Comparison of ENCODE assay signal across 9 cellular contexts in genomic region chr17:76544123-76544915, GRCh38. TPM values are rescaled to one million over a fixed set of nuclear protein-coding genes. Genes with fewer than 3 reads are reported as not detected.
DNase-seq lines count a peak whose midpoint lies in the region; ATAC-seq and TF ChIP-seq lines count a peak whose summit lies in the region.
"Had no signal": no experiment of that assay in that cellular context is flagged by ENCODE, and none has a peak within 500 bp of the region (broad histone marks: within the 10 kb centered on the region; RNA-seq: fewer than 3 reads in every experiment).

No MANE protein-coding gene starts in this region.

- peaks cover 31% of the 10 kb centered on the region for H3K4me1 ChIP-seq in right cardiac atrium (ENCODE audit: control insufficient read depth, insufficient read depth, low read length)

- intact Hi-C loops in right cardiac atrium (cut with DNase I) = no loop called here
- intact Hi-C loops in posterior vena cava (cut with DNase I) = no loop called here
- intact Hi-C loops in CD4-positive, alpha-beta T cell (cut with DNase I, micrococcal nuclease) = no loop called here

- CTCF ChIA-PET in CD4-positive, alpha-beta T cell (lab: Charles Lee) = interaction anchor here (2.5 kb wide), 1 partner anchor 21 kb away, joined by 6 read pairs; no protein-coding TSS in a partner anchor

- H3K27ac Mint-ChIP-seq in CD4-positive, alpha-beta T cell = no peak overlapping the region

- no peaks in the 10 kb centered on the region for H3K9me3 Mint-ChIP-seq in CD4-positive, alpha-beta T cell

- no peaks in the 10 kb centered on the region for H3K4me1 Mint-ChIP-seq in CD4-positive, alpha-beta T cell (ENCODE audit: low read depth)

- no peaks in the 10 kb centered on the region for H3K9me3 ChIP-seq in right cardiac atrium (ENCODE audit: control insufficient read depth, low read length)
- no peaks in the 10 kb centered on the region for H3K9me3 ChIP-seq in CD4-positive, alpha-beta T cell (ENCODE audit: control insufficient read depth, low read length)
- H3K9me3 ChIP-seq: psoas muscle had no signal

- H3K27ac ChIP-seq in right cardiac atrium (ENCODE audit: low read length) = peak overlapping the region; percentile 86
- H3K27ac ChIP-seq in CD4-positive, alpha-beta T cell (ENCODE audit: low read depth, low read length) = no peak overlapping the region
- H3K27ac ChIP-seq: psoas muscle had no signal

- TF ChIP-seq CTCF in CD4-positive, alpha-beta T cell (IDR thresholded peaks at IDR 0.05) = no peak

- in situ Hi-C loops in KBM-7 (cut with MboI; ENCODE audit: low pct_unique_long_range_greater_than_20kb, low sequenced_read_pairs) = no loop called here

- DNase-seq in KBM-7 (peak; percentile 22), amygdala (lab: John Stamatoyannopoulos, UW) (peak in 34 of 56 donors; percentile 43 to 83 (median 64)), right cardiac atrium (peak; percentile 64 to 88 (median 88)), posterior vena cava (ENCODE audit: low spot score) (peak; percentile 72), activated T-cell treated with anti-CD3 and anti-CD28 coated beads for 4 hours (no peak), mesenteric fat pad (ENCODE audit: low spot score) (no peak)
- DNase-seq in CD4-positive, alpha-beta T cell = no peak

- H3K27me3 Mint-ChIP-seq in CD4-positive, alpha-beta T cell = peaks cover 38% of the 10 kb centered on the region

- H3K27me3 ChIP-seq in right cardiac atrium (ENCODE audit: control insufficient read depth, insufficient read depth) = no peaks in the 10 kb centered on the region
- H3K27me3 ChIP-seq in CD4-positive, alpha-beta T cell (ENCODE audit: control insufficient read depth, insufficient read depth, low read length) = peaks cover 26% of the 10 kb centered on the region

- no peak overlapping the region for H3K4me3 Mint-ChIP-seq in CD4-positive, alpha-beta T cell

- H3K36me3 Mint-ChIP-seq in CD4-positive, alpha-beta T cell (ENCODE audit: low read depth) = no peaks in the 10 kb centered on the region

- WGBS in right cardiac atrium = 9% methylated on average over 26 of the region's 26 CpGs

- H3K4me3 ChIP-seq in right cardiac atrium (ENCODE audit: low read length) = no peak overlapping the region
- H3K4me3 ChIP-seq: psoas muscle had no signal

- POLR2A ChIA-PET in CD4-positive, alpha-beta T cell (lab: Charles Lee) = interaction anchor here (1.0 to 1.3 kb wide), 2 partner anchors 19 to 21 kb away, joined by 4 to 5 read pairs; no protein-coding TSS in a partner anchor

- ATAC-seq in right cardiac atrium (peak; percentile 44 to 49), GM21619 (IDR thresholded peaks at IDR 0.05; ENCODE audit: unreplicated experiment) (no peak)
- no peak for ATAC-seq in CD4-positive, alpha-beta T cell (ENCODE audit: poor library complexity)

RNA-seq across cellular contexts. Expression of gene PRCD, which starts 4.5 kb away (rescaled TPM):
- 10 to 100 TPM in 3 of 4 donors, 1 to 10 TPM in 1; 6.1 to 11.6 (median 10.9) TPM for total RNA-seq in right cardiac atrium
- 9.8 TPM for polyA plus RNA-seq in right cardiac atrium
- total RNA-seq in posterior vena cava = 1 to 10 TPM; 1.6 to 4.7 TPM
- total RNA-seq in CD4-positive, alpha-beta T cell = not detected
- 5.4 TPM for total RNA-seq in mesenteric fat pad

RNA-seq across cellular contexts. Expression of gene CYGB, which starts 6.8 kb away (rescaled TPM):
- total RNA-seq in right cardiac atrium = 10 to 100 TPM; 46.6 to 83.9 (median 67.3) TPM
- 58.7 TPM for polyA plus RNA-seq in right cardiac atrium
- 10 to 100 TPM; 16.3 to 24.5 TPM for total RNA-seq in posterior vena cava
- not detected for total RNA-seq in CD4-positive, alpha-beta T cell
- 55.6 TPM for total RNA-seq in mesenteric fat pad

RNA-seq across cellular contexts. Expression of gene ST6GALNAC2, which starts 41.3 kb away (rescaled TPM):
- total RNA-seq in right cardiac atrium = 1 to 10 TPM; 4.0 to 5.8 (median 5.5) TPM
- polyA plus RNA-seq in right cardiac atrium = 4.2 TPM
- 1 to 10 TPM; 3.0 to 3.1 TPM for total RNA-seq in posterior vena cava
- 1 to 10 TPM in 1 of 2 experiments, under 1 TPM in 1; 0.49 to 1.2 TPM for total RNA-seq in CD4-positive, alpha-beta T cell
- 5.5 TPM for total RNA-seq in mesenteric fat pad

RNA-seq across cellular contexts. Expression of gene RHBDF2, which starts 43.1 kb away (rescaled TPM):
- total RNA-seq in right cardiac atrium (10 to 100 TPM; 10.2 to 16.4 (median 12.8) TPM), posterior vena cava (10 to 100 TPM; 26.7 to 31.4 TPM), mesenteric fat pad (52.7 TPM)
- 11.2 TPM for polyA plus RNA-seq in right cardiac atrium
- 10 to 100 TPM; 22.6 to 24.9 TPM for total RNA-seq in CD4-positive, alpha-beta T cell

Comparison
In these comparisons a context has a peak if more than half of its experiments do, and no peak if none do; other contexts are left out.
1. DNase-seq: peak in KBM-7 (single experiment), amygdala (34 of 56), right cardiac atrium (3 of 3) and posterior vena cava (single experiment); none in CD4-positive, alpha-beta T cell (0 of 10), activated T-cell treated with anti-CD3 and anti-CD28 coated beads for 4 hours (single experiment) and mesenteric fat pad (single experiment).
2. ATAC-seq: peak in right cardiac atrium (2 of 2); none in CD4-positive, alpha-beta T cell (single experiment) and GM21619 (single experiment).
3. RNA of gene CYGB, which starts 6.8 kb away (total RNA-seq): 46.6 to 83.9 TPM in right cardiac atrium, 55.6 TPM in mesenteric fat pad (single experiment) and 16.3 to 24.5 TPM in posterior vena cava; not detected in CD4-positive, alpha-beta T cell; every median in the first group is over 10 times any median in the second.